ENCODE assay signal across 8 cellular contexts in genomic region chr15:100602064-100602821, GRCh38. TPM values are rescaled to one million over a fixed set of nuclear protein-coding genes. Genes with fewer than 3 reads are reported as not detected.
DNase-seq lines count a peak whose midpoint lies in the region; ATAC-seq and TF ChIP-seq lines count a peak whose summit lies in the region.

Gene ASB7, plus strand, starts transcription at chr15:100602589. Its CDS starts 9,628 bp downstream, at chr15:100612217.
Gene LINS1, minus strand, starts transcription at chr15:100602184. Its CDS starts 21,342 bp downstream, at chr15:100580842.

- peak within 1 kb of the TSS; percentile 95 for H3K4me3 ChIP-seq in AG10803 (ENCODE audit: low read length)

- DNase-seq in AG10803 (ENCODE audit: low read depth) (peak; percentile 100), NCI-H460 (ENCODE audit: extremely low read depth, low read depth) (peak; percentile 100), cerebellar nuclear complex (lab: John Stamatoyannopoulos, UW) (peak; percentile 99), islet precursor cell (peak; percentile 100)
- peak; percentile 98 for DNase-seq in activated CD4-positive, CD25-positive, alpha-beta regulatory T cell treated with anti-CD3 and anti-CD28 coated beads, Interleukin-2, amount 50 U/mL, for 72 hours
- DNase-seq in stimulated activated CD4-positive, alpha-beta T cell treated with anti-CD3 and anti-CD28 coated beads, Interleukin-12 subunit alpha, Interleukin-12 subunit beta, amount 100 ng/mL, for 48 hours (ENCODE audit: low read depth in 2 of 3, low spot score in 1 of 3), result peak; percentile 97 to 99 (median 99)

- TF ChIP-seq CTCF in AG10803 (conservative IDR thresholded peaks at IDR 0.05; ENCODE audit: low read length), result no peak; the same call in 1 of the 2 replicates

- ATAC-seq in GM19043 (IDR thresholded peaks at IDR 0.05; ENCODE audit: low read depth, unreplicated experiment), result peak; percentile 86
- peak; percentile 90 for ATAC-seq in HG03378 (IDR thresholded peaks at IDR 0.05; ENCODE audit: unreplicated experiment)

RNA-seq across cellular contexts. Expression of gene ASB7, which starts in this region (rescaled TPM):
- total RNA-seq in NCI-H460 (2014; rRNA removed; shearing (Covaris generic)), result 11.2 and 12.5 TPM in 2 replicates
- polyA plus RNA-seq in NCI-H460 (2014; cell fraction: nucleus; rRNA removed), result 6.1 and 6.7 TPM in 2 replicates

RNA-seq across cellular contexts. Expression of gene LINS1, which starts in this region (rescaled TPM):
- total RNA-seq in NCI-H460 (2014; rRNA removed; shearing (Covaris generic)), result 10.8 and 13.0 TPM in 2 replicates
- 28.1 and 62.6 TPM in 2 replicates for polyA plus RNA-seq in NCI-H460 (2014; cell fraction: nucleus; rRNA removed)

Comparison
In these comparisons a context has a peak if more than half of its experiments do, and no peak if none do; other contexts are left out.
1. Peak in every context shown above with its lines: DNase-seq, ATAC-seq and H3K4me3 ChIP-seq.